In the genomic region with DNA sequence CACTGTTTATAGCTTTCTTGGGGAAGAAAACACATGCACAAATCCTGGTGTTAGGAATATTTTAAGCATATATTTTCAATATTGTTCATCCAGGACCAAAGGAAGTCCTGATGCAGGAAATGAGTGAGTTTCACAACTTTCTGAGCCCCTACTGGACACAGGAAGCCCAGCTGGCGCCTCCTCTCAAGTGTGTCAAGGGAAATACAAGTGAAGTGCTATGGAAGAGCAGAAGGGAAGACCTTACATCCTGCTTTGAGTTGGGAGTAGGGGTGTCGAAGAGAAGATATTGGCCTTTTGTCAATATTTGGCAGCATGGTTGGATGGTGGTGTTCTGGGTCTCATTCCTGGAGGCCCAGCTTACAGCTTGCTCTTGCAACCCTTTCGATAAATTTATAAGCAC, we compare ENCODE assay signal across 28 cellular contexts.
A peak's percentile ranks its signal among the peaks of the same experiment; 100 is the strongest.
DNase-seq lines count a peak whose midpoint lies in the region; ATAC-seq and TF ChIP-seq lines count a peak whose summit lies in the region.
"Had no signal": no experiment of that assay in that cellular context is flagged by ENCODE, and none has a peak within 500 bp of the region (broad histone marks: within the 10 kb centered on the region; RNA-seq: fewer than 3 reads in every experiment).

No MANE protein-coding gene starts in this region.

- H3K27ac Mint-ChIP-seq in T-helper 17 cell (peak overlapping the region; percentile 47), nephron progenitor cell (peak overlapping the region; percentile 82)
- H3K27ac Mint-ChIP-seq: activated naive CD8-positive, alpha-beta T cell treated with anti-CD3 and anti-CD28 coated beads for 36 hours; activated T-helper 2 cell treated with anti-CD3 and anti-CD28 coated beads, Interferon-gamma antibody, Interleukin-2, Interleukin-4, amounts not matched to agents 10 μg/mL and 5 μg/mL and 100 μg/mL, durations not matched to agents 14 hours and 24 hours and 36 hours; CD4-positive, CD25-positive, alpha-beta regulatory T cell; natural killer cell treated with Interleukin-12 subunit alpha and Interleukin-12 subunit beta and Interleukin-15 and Interleukin-18, amount 100 ng/mL, for 72 hours; stimulated activated naive CD8-positive, alpha-beta T cell treated with anti-CD3 and anti-CD28 coated beads, Interleukin-15, Interleukin-2, amounts not matched to agents 100 ng/mL and 50 ng/mL, for 24 hours had no signal

- H3K4me3 Mint-ChIP-seq in T-helper 17 cell (no peak overlapping the region), nephron progenitor cell (no peak overlapping the region)
- H3K4me3 Mint-ChIP-seq: activated naive CD8-positive, alpha-beta T cell treated with anti-CD3 and anti-CD28 coated beads for 36 hours; CD4-positive, CD25-positive, alpha-beta regulatory T cell; natural killer cell treated with Interleukin-12 subunit alpha and Interleukin-12 subunit beta and Interleukin-15 and Interleukin-18, amount 100 ng/mL, for 72 hours; stimulated activated naive CD8-positive, alpha-beta T cell treated with anti-CD3 and anti-CD28 coated beads, Interleukin-15, Interleukin-2, amounts not matched to agents 100 ng/mL and 50 ng/mL, for 24 hours had no signal

- no peaks in the 10 kb centered on the region for H3K27me3 ChIP-seq in dorsolateral prefrontal cortex
- H3K27me3 ChIP-seq: hepatocyte, thyroid gland had no signal

- no peak for TF ChIP-seq CTCF in dorsolateral prefrontal cortex (IDR thresholded peaks at IDR 0.05 in 54 of 56, conservative IDR thresholded peaks at IDR 0.05 in 2 of 56; ENCODE audit: low read depth in 1 of 56, partially characterized antibody in 56 of 56)
- TF ChIP-seq CTCF in nephron progenitor cell (IDR thresholded peaks at IDR 0.05) = no peak

- intact Hi-C loops in dorsolateral prefrontal cortex (cut with DNase I) = no loop called here

- peaks cover 15% of the 10 kb centered on the region for H3K27me3 Mint-ChIP-seq in T-helper 17 cell
- no peaks in the 10 kb centered on the region for H3K27me3 Mint-ChIP-seq in nephron progenitor cell (ENCODE audit: low read depth, poor library complexity)

- H3K27ac ChIP-seq in dorsolateral prefrontal cortex = peak overlapping the region in 44 of 59 donors; percentile 0 to 82 (median 54)
- H3K27ac ChIP-seq: hepatocyte, left ventricle myocardium inferior, thyroid gland had no signal

- no peaks in the 10 kb centered on the region for H3K9me3 ChIP-seq in T-helper 17 cell (ENCODE audit: control insufficient read depth, low read length, poor library complexity, severe bottlenecking)
- H3K9me3 ChIP-seq: left ventricle myocardium inferior, thyroid gland had no signal

- DNase-seq in DMS53 (lab: John Stamatoyannopoulos, UW) (peak; percentile 60), T-helper 17 cell (no peak), dorsolateral prefrontal cortex (no peak), nephron progenitor cell (peak; percentile 15), T-helper 2 cell (no peak), glomerular visceral epithelial cell (ENCODE audit: extremely low spot score) (no peak)
- no peak for DNase-seq in activated effector memory CD4-positive, alpha-beta T cell treated with anti-CD3 and anti-CD28 coated beads, Interleukin-2, amount 50 U/mL, for 16 hours
- DNase-seq: activated CD4-positive, alpha-beta T cell treated with anti-CD3 and anti-CD28 coated beads, Interleukin-2, amount 50 U/mL, for 1 hour; activated CD8-positive, alpha-beta memory T cell treated with anti-CD3 and anti-CD28 coated beads, Interleukin-2, amount 50 U/mL, for 4 hours; activated naive CD8-positive, alpha-beta T cell treated with anti-CD3 and anti-CD28 coated beads for 36 hours; CD4-positive, CD25-positive, alpha-beta regulatory T cell; effector CD8-positive, alpha-beta T cell; foreskin melanocyte; GDM1; GOT3; Karpas-422; left ventricle myocardium inferior; NCI-H1048; NCI-H187; NCI-H748 treated with DMSO at 0.1 percent for 48 hours; RPMI8226; WERI-Rb-1 had no signal

- no peak for ATAC-seq in T-helper 17 cell
- ATAC-seq: esophagus mucosa had no signal

- peaks cover 2% of the 10 kb centered on the region for H3K4me1 Mint-ChIP-seq in T-helper 17 cell
- H3K4me1 Mint-ChIP-seq in nephron progenitor cell = peaks cover 53% of the 10 kb centered on the region
- H3K4me1 Mint-ChIP-seq: activated naive CD8-positive, alpha-beta T cell treated with anti-CD3 and anti-CD28 coated beads for 36 hours; CD4-positive, CD25-positive, alpha-beta regulatory T cell had no signal

- H3K36me3 Mint-ChIP-seq in T-helper 17 cell (ENCODE audit: low read depth) (no peaks in the 10 kb centered on the region), nephron progenitor cell (ENCODE audit: low read depth) (no peaks in the 10 kb centered on the region)
- H3K36me3 Mint-ChIP-seq: activated naive CD8-positive, alpha-beta T cell treated with anti-CD3 and anti-CD28 coated beads for 36 hours; CD4-positive, CD25-positive, alpha-beta regulatory T cell; natural killer cell treated with Interleukin-12 subunit alpha and Interleukin-12 subunit beta and Interleukin-15 and Interleukin-18, amount 100 ng/mL, for 72 hours had no signal

- no peak overlapping the region for H3K4me3 ChIP-seq in dorsolateral prefrontal cortex
- H3K4me3 ChIP-seq: hepatocyte, left ventricle myocardium inferior, thyroid gland had no signal

- no peaks in the 10 kb centered on the region for H3K9me3 Mint-ChIP-seq in nephron progenitor cell
- H3K9me3 Mint-ChIP-seq: activated naive CD8-positive, alpha-beta T cell treated with anti-CD3 and anti-CD28 coated beads for 36 hours; activated T-helper 2 cell treated with anti-CD3 and anti-CD28 coated beads, Interferon-gamma antibody, Interleukin-2, Interleukin-4, amounts not matched to agents 10 μg/mL and 5 μg/mL and 100 μg/mL, durations not matched to agents 14 hours and 24 hours and 36 hours; CD4-positive, CD25-positive, alpha-beta regulatory T cell; natural killer cell treated with Interleukin-12 subunit alpha and Interleukin-12 subunit beta and Interleukin-15 and Interleukin-18, amount 100 ng/mL, for 72 hours; stimulated activated naive CD8-positive, alpha-beta T cell treated with anti-CD3 and anti-CD28 coated beads, Interleukin-15, Interleukin-2, amounts not matched to agents 100 ng/mL and 50 ng/mL, for 24 hours had no signal

Comparison
In these comparisons a context has a peak if more than half of its experiments do, and no peak if none do; other contexts are left out.
1. DNase-seq: peak in DMS53 (single experiment) and nephron progenitor cell (single experiment); none in T-helper 17 cell (0 of 3), dorsolateral prefrontal cortex (0 of 10), activated effector memory CD4-positive, alpha-beta T cell treated with anti-CD3 and anti-CD28 coated beads, Interleukin-2, amount 50 U/mL, for 16 hours (single experiment), T-helper 2 cell (0 of 5) and glomerular visceral epithelial cell (single experiment).